Comparison of ENCODE assay signal across 8 cellular contexts in genomic region chr11:68043349-68044144, GRCh38. TPM values are rescaled to one million over a fixed set of nuclear protein-coding genes. Genes with fewer than 3 reads are reported as not detected.
DNase-seq lines count a peak whose midpoint lies in the region; ATAC-seq and TF ChIP-seq lines count a peak whose summit lies in the region.
"Had no signal": no experiment of that assay in that cellular context is flagged by ENCODE, and none has a peak within 500 bp of the region (broad histone marks: within the 10 kb centered on the region; RNA-seq: fewer than 3 reads in every experiment).

No MANE protein-coding gene starts in this region.

- intact Hi-C loops in ovary (cut with DNase I), result loop anchor here in 3 of 4 donors (10.0 kb wide), 3 partner anchors 51 to 161 kb away; no protein-coding TSS in a partner anchor

- no peaks in the 10 kb centered on the region for H3K9me3 Mint-ChIP-seq in HFFc6
- H3K9me3 Mint-ChIP-seq: dendritic cell treated with granulocyte-macrophage colony-stimulating factor and Interleukin-4, amounts not matched to agents 40 ng/mL and 50 ng/mL, for 4 days had no signal

- H3K27me3 ChIP-seq in ovary, result no peaks in the 10 kb centered on the region

- H3K4me3 ChIP-seq in ovary (no peak overlapping the region), coronary artery (no peak overlapping the region)

- peak overlapping the region; percentile 39; the same call in 1 of the 2 replicates for H3K4me3 Mint-ChIP-seq in HFFc6
- H3K4me3 Mint-ChIP-seq: dendritic cell treated with granulocyte-macrophage colony-stimulating factor and Interleukin-4, amounts not matched to agents 40 ng/mL and 50 ng/mL, for 4 days had no signal

- H3K27me3 Mint-ChIP-seq in HFFc6 (ENCODE audit: insufficient read depth), result peaks cover 3% of the 10 kb centered on the region; the same call in 1 of the 2 replicates
- H3K27me3 Mint-ChIP-seq: dendritic cell treated with granulocyte-macrophage colony-stimulating factor and Interleukin-4, amounts not matched to agents 40 ng/mL and 50 ng/mL, for 4 days had no signal

- no peak for TF ChIP-seq POLR2A in ovary (IDR thresholded peaks at IDR 0.05)

- TF ChIP-seq CTCF in HFFc6 (IDR thresholded peaks at IDR 0.05) (no peak), ovary (IDR thresholded peaks at IDR 0.05) (no peak), coronary artery (IDR thresholded peaks at IDR 0.05) (no peak)

- TF ChIP-seq EP300 in ovary (IDR thresholded peaks at IDR 0.05), result no peak

- H3K36me3 Mint-ChIP-seq in HFFc6 (ENCODE audit: low read depth), result no peaks in the 10 kb centered on the region

- ATAC-seq in HG03521 (IDR thresholded peaks at IDR 0.05; ENCODE audit: unreplicated experiment), result no peak

- peak; percentile 77 for DNase-seq in HFFc6
- peak; percentile 73 for DNase-seq in SK-N-DZ (ENCODE audit: low spot score)
- DNase-seq in ovary, result peak in 3 of 5 donors; percentile 22 to 33 (median 27)
- no peak for DNase-seq in coronary artery (ENCODE audit: low spot score)
- no peak for DNase-seq in NCI-H1930 (lab: John Stamatoyannopoulos, UW)
- DNase-seq: NCI-H226 had no signal

- no peaks in the 10 kb centered on the region for H3K9me3 ChIP-seq in ovary

- H3K27ac ChIP-seq in ovary (peak overlapping the region in 1 of 2 donors; percentile 30), coronary artery (peak overlapping the region in 1 of 2 donors; percentile 28)

- no peaks in the 10 kb centered on the region for H3K36me3 ChIP-seq in ovary

- 73 to 82% (median 80%) methylated on average over 25 to 36 of the region's 36 CpGs for WGBS in ovary, 3 donors

- peaks cover 12% of the 10 kb centered on the region for H3K4me1 Mint-ChIP-seq in HFFc6 (ENCODE audit: low read depth)

- peak overlapping the region; percentile 57 for H3K27ac Mint-ChIP-seq in HFFc6

- peaks cover 4% of the 10 kb centered on the region for H3K4me1 ChIP-seq in ovary (ENCODE audit: insufficient read depth)

RNA-seq across cellular contexts. Expression of gene TCIRG1, which starts 4.7 kb away (rescaled TPM):
- 100 to 1,000 TPM; 113 to 150 (median 131) TPM for total RNA-seq in HFFc6 (2021; fragmentation: NEBNext Ultra II Directional; extraction: Animal tissue kit (Norgen Biotek cat#: 25700))
- 25.9 and 34.5 TPM in 2 replicates for polyA plus RNA-seq in SK-N-DZ (2014; cell fraction: cytosol; rRNA removed)
- polyA plus RNA-seq in SK-N-DZ (2014; cell fraction: nucleus; rRNA removed), result 992 and 1,068 TPM in 2 replicates
- 100 to 1,000 TPM in 2 of 7 donors, 10 to 100 TPM in 5; 55.8 to 109 (median 78.6) TPM for total RNA-seq in ovary
- polyA plus RNA-seq in ovary, result 10 to 100 TPM in 1 of 2 donors, 1 to 10 TPM in 1; 2.2 to 77.4 TPM

RNA-seq across cellular contexts. Expression of gene NDUFS8, which starts 13.1 kb away (rescaled TPM):
- total RNA-seq in HFFc6 (2021; fragmentation: NEBNext Ultra II Directional; extraction: Animal tissue kit (Norgen Biotek cat#: 25700)), result 100 to 1,000 TPM; 221 to 236 (median 223) TPM
- 239 and 267 TPM in 2 replicates for polyA plus RNA-seq in SK-N-DZ (2014; cell fraction: cytosol; rRNA removed)
- polyA plus RNA-seq in SK-N-DZ (2014; cell fraction: nucleus; rRNA removed), result 236 and 267 TPM in 2 replicates
- total RNA-seq in ovary, result 100 to 1,000 TPM in 5 of 7 donors, 10 to 100 TPM in 2; 95.6 to 163 (median 107) TPM
- polyA plus RNA-seq in ovary, result 10 to 100 TPM; 15.3 to 80.1 TPM

RNA-seq across cellular contexts. Expression of gene ALDH3B1, which starts 33.4 kb away (rescaled TPM):
- total RNA-seq in HFFc6 (2021; fragmentation: NEBNext Ultra II Directional; extraction: Animal tissue kit (Norgen Biotek cat#: 25700)), result 10 to 100 TPM; 29.5 to 47.4 (median 43.4) TPM
- 0.77 and 1.3 TPM in 2 replicates for polyA plus RNA-seq in SK-N-DZ (2014; cell fraction: cytosol; rRNA removed)
- 1.1 TPM in 2 replicates for polyA plus RNA-seq in SK-N-DZ (2014; cell fraction: nucleus; rRNA removed)
- total RNA-seq in ovary, result 10 to 100 TPM in 3 of 7 donors, 1 to 10 TPM in 4; 1.8 to 65.3 (median 8.9) TPM
- polyA plus RNA-seq in ovary, result 1 to 10 TPM; 3.9 to 4.7 TPM

RNA-seq across cellular contexts. Expression of gene UNC93B1, which starts 39.6 kb away (rescaled TPM):
- total RNA-seq in HFFc6 (2021; fragmentation: NEBNext Ultra II Directional; extraction: Animal tissue kit (Norgen Biotek cat#: 25700)), result 10 to 100 TPM; 17.2 to 23.0 (median 19.9) TPM
- 1.2 and 4.6 TPM in 2 replicates for polyA plus RNA-seq in SK-N-DZ (2014; cell fraction: cytosol; rRNA removed)
- 0.55 and 5.1 TPM in 2 replicates for polyA plus RNA-seq in SK-N-DZ (2014; cell fraction: nucleus; rRNA removed)
- total RNA-seq in ovary, result 10 to 100 TPM in 6 of 7 donors, 1 to 10 TPM in 1; 9.0 to 39.6 (median 14.2) TPM
- polyA plus RNA-seq in ovary, result 10 to 100 TPM in 1 of 2 donors, 1 to 10 TPM in 1; 9.6 to 11.1 TPM

Comparison
In these comparisons a context has a peak if more than half of its experiments do, and no peak if none do; other contexts are left out.
1. DNase-seq: peak in HFFc6 (single experiment), SK-N-DZ (single experiment) and ovary (3 of 5); none in coronary artery (single experiment) and NCI-H1930 (0 of 2).